16 cellular contexts compared by ENCODE assay signal in the genomic region with DNA sequence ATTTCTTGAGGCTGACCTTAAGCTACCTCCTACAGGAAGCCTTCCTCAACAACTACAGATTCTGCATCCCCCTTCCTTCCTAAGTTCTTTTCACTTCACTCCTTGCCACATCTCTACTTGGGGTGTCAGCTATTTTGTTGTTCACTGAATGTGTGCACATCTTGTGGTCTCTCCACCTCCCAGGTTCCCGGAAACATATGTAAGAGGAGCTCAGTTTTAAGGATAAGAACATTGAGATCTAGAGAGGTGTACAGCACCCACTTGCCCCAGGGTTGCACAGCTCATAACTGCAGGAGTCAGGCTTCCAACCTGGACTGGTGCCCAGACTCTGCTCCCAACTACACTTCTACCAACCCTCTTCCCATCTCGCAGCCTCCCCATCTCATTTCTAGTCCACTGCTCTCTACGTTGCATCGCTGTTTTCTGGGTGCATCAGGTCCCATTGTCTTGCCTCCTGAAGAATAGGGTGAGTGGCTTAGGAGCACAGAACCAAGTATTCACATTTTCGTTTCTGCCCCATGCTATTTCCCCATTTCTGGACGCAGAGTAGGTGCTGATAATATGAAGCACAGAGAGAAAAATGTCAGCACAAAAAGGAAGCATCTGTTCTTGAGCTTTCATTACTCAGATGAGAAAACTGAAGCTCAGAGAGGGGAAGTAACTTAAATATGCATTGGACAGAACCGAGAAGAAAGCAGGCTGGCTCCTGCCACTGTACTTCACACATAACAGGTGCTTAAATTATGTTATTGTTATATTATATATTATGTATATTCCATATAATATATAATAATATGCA.
DNase-seq lines count a peak whose midpoint lies in the region; ATAC-seq and TF ChIP-seq lines count a peak whose summit lies in the region.
"Had no signal": no experiment of that assay in that cellular context is flagged by ENCODE, and none has a peak within 500 bp of the region (broad histone marks: within the 10 kb centered on the region; RNA-seq: fewer than 3 reads in every experiment).

No MANE protein-coding gene starts in this region.

- peaks cover 27% of the 10 kb centered on the region for H3K4me1 Mint-ChIP-seq in activated B cell treated with CpG ODN at 0.5 μM for 24 hours

- no peak overlapping the region for H3K27ac Mint-ChIP-seq in activated B cell treated with CpG ODN at 0.5 μM for 24 hours

- POLR2A ChIA-PET in activated B cell treated with CpG ODN at 0.5 μM for 24 hours (lab: Charles Lee), result no interaction called here

- no peaks in the 10 kb centered on the region for H3K27me3 ChIP-seq in BLaER1 treated with 17β-estradiol and CSF1 and Interleukin-3, amounts not matched to agents 10 nM and 100 nM
- H3K27me3 ChIP-seq: BE2C, testis had no signal

- peak; percentile 39 for ATAC-seq in HG03159 (IDR thresholded peaks at IDR 0.05; ENCODE audit: unreplicated experiment)
- ATAC-seq in activated B cell treated with CpG ODN at 0.5 μM for 24 hours (ENCODE audit: low read depth), result peak; percentile 38
- no peak for ATAC-seq in GM19324 (IDR thresholded peaks at IDR 0.05; ENCODE audit: low FRiP score, unreplicated experiment)
- ATAC-seq: effector memory CD8-positive, alpha-beta T cell; Panc1 had no signal

- peak; percentile 54 for DNase-seq in GM12865 (ENCODE audit: low read depth)
- DNase-seq in activated B cell treated with CpG ODN at 0.5 μM for 24 hours, result no peak
- no peak for DNase-seq in OCI-M2 (lab: John Stamatoyannopoulos, UW; ENCODE audit: unreplicated experiment)
- no peak for DNase-seq in AG08396 (ENCODE audit: low spot score)
- DNase-seq: BE2C; effector memory CD8-positive, alpha-beta T cell; H7; NCI-H2029 treated with DMSO at 0.1 percent for 48 hours; NCI-H524; stimulated activated CD4-positive, alpha-beta T cell treated with anti-CD3 and anti-CD28 coated beads, Interleukin-2, amount 100 ng/mL, for 48 hours; testis had no signal

- H3K9ac ChIP-seq in BLaER1 treated with 17β-estradiol and CSF1 and Interleukin-3, amounts not matched to agents 10 nM and 100 nM, result no peak overlapping the region

- peaks cover 57 to 62% (median 58%) of the 10 kb centered on the region in 10 experiments for H3K4me1 ChIP-seq in BLaER1 treated with 17β-estradiol and CSF1 and Interleukin-3, amounts not matched to agents 10 nM and 100 nM
- H3K4me1 ChIP-seq: BE2C, testis had no signal

- TF ChIP-seq CTCF in GM12865 (IDR thresholded peaks at IDR 0.05; ENCODE audit: insufficient read depth, low read depth, low read length, missing control alignments), result no peak
- no peak for TF ChIP-seq CTCF in activated B cell treated with CpG ODN at 0.5 μM for 24 hours (IDR thresholded peaks at IDR 0.05)

- intact Hi-C loops in activated B cell treated with CpG ODN at 0.5 μM for 24 hours (cut with micrococcal nuclease), result no loop called here

- CTCF ChIA-PET in activated B cell treated with CpG ODN at 0.5 μM for 24 hours (lab: Charles Lee), result no interaction called here

- H3K27me3 Mint-ChIP-seq in activated B cell treated with CpG ODN at 0.5 μM for 24 hours, result peaks cover 1% of the 10 kb centered on the region

- H3K36me3 ChIP-seq in BLaER1 treated with 17β-estradiol and CSF1 and Interleukin-3, amounts not matched to agents 10 nM and 100 nM, result no peaks in the 10 kb centered on the region
- H3K36me3 ChIP-seq: BE2C had no signal

- no peak overlapping the region for H3K4me3 Mint-ChIP-seq in activated B cell treated with CpG ODN at 0.5 μM for 24 hours
- H3K4me3 Mint-ChIP-seq: central memory CD8-positive, alpha-beta T cell had no signal

- peaks cover 10% of the 10 kb centered on the region for H3K9me3 Mint-ChIP-seq in activated B cell treated with CpG ODN at 0.5 μM for 24 hours

- peak overlapping the region in 7 of 11 experiments; percentile 26 to 88 (median 49); a peak in 11 of 22 replicates for H3K27ac ChIP-seq in BLaER1 treated with 17β-estradiol and CSF1 and Interleukin-3, amounts not matched to agents 10 nM and 100 nM
- H3K27ac ChIP-seq: testis had no signal

- peaks cover 16 to 22% (median 20%) of the 10 kb centered on the region in 11 experiments for H3K9me3 ChIP-seq in BLaER1 treated with 17β-estradiol and CSF1 and Interleukin-3, amounts not matched to agents 10 nM and 100 nM (replicated peaks in 1 of 11)
- H3K9me3 ChIP-seq: BE2C, testis had no signal

- no peak overlapping the region for H3K4me3 ChIP-seq in BLaER1 treated with 17β-estradiol and CSF1 and Interleukin-3, amounts not matched to agents 10 nM and 100 nM
- H3K4me3 ChIP-seq in GM12865 (ENCODE audit: low read depth, low read length), result no peak overlapping the region
- H3K4me3 ChIP-seq: testis had no signal

- no peaks in the 10 kb centered on the region for H4K20me1 ChIP-seq in BLaER1 treated with 17β-estradiol and CSF1 and Interleukin-3, amounts not matched to agents 10 nM and 100 nM

- peak overlapping the region; percentile 40 to 87 (median 71) for H3K4me2 ChIP-seq in BLaER1 treated with 17β-estradiol and CSF1 and Interleukin-3, amounts not matched to agents 10 nM and 100 nM

- H3K36me3 Mint-ChIP-seq in activated B cell treated with CpG ODN at 0.5 μM for 24 hours (ENCODE audit: low read depth), result no peaks in the 10 kb centered on the region
